ENCODE assay signal across 8 cellular contexts in genomic region chr1:160400646-160401486, GRCh38. TPM values are rescaled to one million over a fixed set of nuclear protein-coding genes. Genes with fewer than 3 reads are reported as not detected.
DNase-seq lines count a peak whose midpoint lies in the region; ATAC-seq and TF ChIP-seq lines count a peak whose summit lies in the region.

No MANE protein-coding gene starts in this region.

- H3K27ac ChIP-seq in WERI-Rb-1 (peak overlapping the region; percentile 95), right atrium auricular region (peak overlapping the region; percentile 71 to 75), gastrocnemius medialis (peak overlapping the region in 2 of 4 donors; percentile 32 to 74)

- H3K4me3 ChIP-seq in WERI-Rb-1 (ENCODE audit: low read depth, low read length): peak overlapping the region; percentile 85
- peak overlapping the region; percentile 62 to 79 for H3K4me3 ChIP-seq in right atrium auricular region
- peak overlapping the region; percentile 59 to 89 (median 70) for H3K4me3 ChIP-seq in gastrocnemius medialis

- H3K9me3 ChIP-seq in WERI-Rb-1 (ENCODE audit: severe bottlenecking) (no peaks in the 10 kb centered on the region), right atrium auricular region (no peaks in the 10 kb centered on the region), gastrocnemius medialis (no peaks in the 10 kb centered on the region)

- in situ Hi-C loops in gastrocnemius medialis (cut with MboI; ENCODE audit: low sequenced_read_pairs in 4 of 4): no loop called here

- intact Hi-C loops in gastrocnemius medialis (cut with DNase I; ENCODE audit: low total_unique reads): no loop called here

- DNase-seq in NCI-H2107 (lab: John Stamatoyannopoulos, UW) (peak; percentile 58), NCI-H2107 treated with DMSO at 0.1 percent for 48 hours (lab: John Stamatoyannopoulos, UW; ENCODE audit: unreplicated experiment) (no peak), WERI-Rb-1 (peak; percentile 70), right atrium auricular region (ENCODE audit: low spot score) (no peak), gastrocnemius medialis (no peak)
- DNase-seq in activated CD4-positive, CD25-positive, alpha-beta regulatory T cell (lab: John Stamatoyannopoulos, UW): no peak
- no peak for DNase-seq in stimulated activated naive CD4-positive, alpha-beta T cell treated with Interleukin-2 at 50 U/mL for 16 hours (lab: John Stamatoyannopoulos, UW)

- peak; percentile 14 to 25 for ATAC-seq in gastrocnemius medialis
- ATAC-seq in HG03460 (IDR thresholded peaks at IDR 0.05; ENCODE audit: unreplicated experiment): no peak

- no peak for TF ChIP-seq CTCF in WERI-Rb-1 (IDR thresholded peaks at IDR 0.05; ENCODE audit: low read depth, low read length)
- TF ChIP-seq CTCF in right atrium auricular region (IDR thresholded peaks at IDR 0.05): no peak
- no peak for TF ChIP-seq CTCF in gastrocnemius medialis (IDR thresholded peaks at IDR 0.05 in 4 of 5, conservative IDR thresholded peaks at IDR 0.05 in 1 of 5)

- H3K27me3 ChIP-seq in WERI-Rb-1 (ENCODE audit: insufficient read depth, low read depth, severe bottlenecking) (no peaks in the 10 kb centered on the region), right atrium auricular region (no peaks in the 10 kb centered on the region), gastrocnemius medialis (peaks cover 0 to 8% (median 3%) of the 10 kb centered on the region in 3 donors)

- H3K36me3 ChIP-seq in WERI-Rb-1 (peaks cover 34% of the 10 kb centered on the region), right atrium auricular region (no peaks in the 10 kb centered on the region), gastrocnemius medialis (no peaks in the 10 kb centered on the region)

- TF ChIP-seq POLR2A in gastrocnemius medialis (IDR thresholded peaks at IDR 0.05): no peak

- peaks cover 0 to 29% of the 10 kb centered on the region in 2 donors for H3K4me1 ChIP-seq in right atrium auricular region
- H3K4me1 ChIP-seq in gastrocnemius medialis: peaks cover 0 to 6% of the 10 kb centered on the region in 2 donors

RNA-seq across cellular contexts. Expression of gene VANGL2, which starts 0.5 kb away (rescaled TPM):
- total RNA-seq in right atrium auricular region (1 to 10 TPM; 3.4 to 8.1 TPM), gastrocnemius medialis (1 to 10 TPM in 1 of 4 donors, under 1 TPM in 2, not detected in 1; 0.26 to 1.2 (median 0.78) TPM)

RNA-seq across cellular contexts. Expression of gene NHLH1, which starts 34.0 kb away (rescaled TPM):
- total RNA-seq in right atrium auricular region (not detected), gastrocnemius medialis (under 1 TPM in 1 of 4 donors, not detected in 3; 0.46 TPM)

RNA-seq across cellular contexts. Expression of gene NCSTN, which starts 57.7 kb away (rescaled TPM):
- total RNA-seq in right atrium auricular region (10 to 100 TPM; 63.4 to 71.3 TPM), gastrocnemius medialis (10 to 100 TPM; 29.2 to 59.3 (median 33.2) TPM)

RNA-seq across cellular contexts. Expression of gene COPA, which starts 57.8 kb away (rescaled TPM):
- total RNA-seq in right atrium auricular region (100 to 1,000 TPM in 1 of 2 donors, 10 to 100 TPM in 1; 96.1 to 134 TPM), gastrocnemius medialis (100 to 1,000 TPM in 1 of 4 donors, 10 to 100 TPM in 3; 59.0 to 103 (median 85.9) TPM)

Comparison
In these comparisons a context has a peak if more than half of its experiments do, and no peak if none do; other contexts are left out.
1. DNase-seq: peak in NCI-H2107 (single experiment) and WERI-Rb-1 (single experiment); none in NCI-H2107 treated with DMSO at 0.1 percent for 48 hours (single experiment), right atrium auricular region (single experiment), gastrocnemius medialis (0 of 2), activated CD4-positive, CD25-positive, alpha-beta regulatory T cell (0 of 4) and stimulated activated naive CD4-positive, alpha-beta T cell treated with Interleukin-2 at 50 U/mL for 16 hours (single experiment).
2. Peak in every context shown above with its lines, with median percentiles within 50 percentile points of each other: H3K4me3 ChIP-seq.